ENCODE assay signal across 11 cellular contexts in genomic region chr4:184845367-184846011, GRCh38. TPM values are rescaled to one million over a fixed set of nuclear protein-coding genes. Genes with fewer than 3 reads are reported as not detected.
DNase-seq lines count a peak whose midpoint lies in the region; ATAC-seq and TF ChIP-seq lines count a peak whose summit lies in the region.
"Had no signal": no experiment of that assay in that cellular context is flagged by ENCODE, and none has a peak within 500 bp of the region (broad histone marks: within the 10 kb centered on the region; RNA-seq: fewer than 3 reads in every experiment).

No MANE protein-coding gene starts in this region.

- peaks cover 15% of the 10 kb centered on the region; the same call in 1 of the 2 replicates for H3F3A ChIP-seq in PC-9 (ENCODE audit: insufficient read depth, low read depth)

- H3K36me3 ChIP-seq in PC-9 (ENCODE audit: low read depth) (no peaks in the 10 kb centered on the region), esophagus squamous epithelium (no peaks in the 10 kb centered on the region), skeletal muscle satellite cell (ENCODE audit: insufficient read depth, low read length) (no peaks in the 10 kb centered on the region)

- no peaks in the 10 kb centered on the region for H3K79me2 ChIP-seq in PC-9 (ENCODE audit: low read depth)

- WGBS in esophagus squamous epithelium, 2 donors, result 29 to 55% methylated on average over 5 to 6 of the region's 6 CpGs

- H3K4me3 ChIP-seq in PC-9 (no peak overlapping the region), esophagus squamous epithelium (no peak overlapping the region), skeletal muscle satellite cell (ENCODE audit: low read length) (peak overlapping the region; percentile 12)

- no TSS peak for BruUV-seq in PC-9 (replicated peaks; lab: Mats Ljungman, UMichigan)

- no peaks in the 10 kb centered on the region for H4K20me1 ChIP-seq in PC-9 (ENCODE audit: insufficient read depth)

- H3K9me3 ChIP-seq in PC-9 (ENCODE audit: insufficient read depth, low read depth) (no peaks in the 10 kb centered on the region), esophagus squamous epithelium (no peaks in the 10 kb centered on the region), skeletal muscle satellite cell (replicated peaks; ENCODE audit: low read length) (no peaks in the 10 kb centered on the region)

- no peaks in the 10 kb centered on the region for H3K9me2 ChIP-seq in PC-9 (ENCODE audit: insufficient read depth)

- H3K27ac ChIP-seq in PC-9 (peak overlapping the region; percentile 79), esophagus squamous epithelium (peak overlapping the region; percentile 61 to 83 (median 74))

- intact Hi-C loops in PC-9 (cut with micrococcal nuclease; ENCODE audit: unreplicated experiment) (loop anchor here (5.0 kb wide), 1 partner anchor 92 kb away; no protein-coding TSS in a partner anchor), esophagus squamous epithelium (cut with DNase I) (no loop called here)

- H2AFZ ChIP-seq in PC-9, result no peak overlapping the region

- no peak for TF ChIP-seq CTCF in PC-9 (conservative IDR thresholded peaks at IDR 0.05)
- TF ChIP-seq CTCF in esophagus squamous epithelium (IDR thresholded peaks at IDR 0.05), result no peak

- POLR2A ChIA-PET in PC-9 (lab: Charles Lee; ENCODE audit: unreplicated experiment), result interaction anchor here (0.6 to 0.7 kb wide), 3 partner anchors 19 to 196 kb away, joined by 5 to 9 read pairs (median 6); partner anchors contain the start of genes CASP3 and PRIMPOL

- H3K9ac ChIP-seq in skeletal muscle satellite cell (ENCODE audit: low read depth, low read length), result peak overlapping the region; percentile 11

- CTCF ChIA-PET in PC-9 (lab: Charles Lee), result interaction anchor here (0.7 to 1.1 kb wide), 2 partner anchors 26 to 100 kb away, joined by 3 to 5 read pairs; no protein-coding TSS in a partner anchor

- ATAC-seq in GM18868 (IDR thresholded peaks at IDR 0.05; ENCODE audit: unreplicated experiment), result peak; percentile 76
- no peak for ATAC-seq in HG03108 (IDR thresholded peaks at IDR 0.05; ENCODE audit: unreplicated experiment)
- ATAC-seq: Right ventricle myocardium inferior had no signal

- TF ChIP-seq POLR2A in esophagus squamous epithelium (IDR thresholded peaks at IDR 0.05), result no peak

- H3K4me1 ChIP-seq in PC-9 (replicated peaks; ENCODE audit: insufficient read depth) (peaks cover 18% of the 10 kb centered on the region), esophagus squamous epithelium (peaks cover 10 to 24% (median 14%) of the 10 kb centered on the region in 3 donors), skeletal muscle satellite cell (ENCODE audit: control insufficient read depth, insufficient read depth, low read length) (peaks cover 8% of the 10 kb centered on the region)

- H3K4me2 ChIP-seq in PC-9 (peak overlapping the region; percentile 47), skeletal muscle satellite cell (ENCODE audit: low read length) (peak overlapping the region; percentile 64)

- DNase-seq in PC-9 (peak; percentile 16 to 94), esophagus squamous epithelium (lab: John Stamatoyannopoulos, UW) (no peak), HuH-7 (ENCODE audit: low spot score) (no peak), hippocampal formation (lab: John Stamatoyannopoulos, UW) (no peak)
- DNase-seq: activated CD4-positive, alpha-beta T cell treated with anti-CD3 and anti-CD28 coated beads, Interleukin-2, amount 10 ng/mL, durations not matched to agents 24 days and 14 days; activated naive CD8-positive, alpha-beta T cell treated with anti-CD3 and anti-CD28 coated beads, Interleukin-2, amount 10 ng/mL, durations not matched to agents 7 days and 5 days; NCI-H1694 treated with DMSO at 0.1 percent for 48 hours had no signal

- H3K27me3 ChIP-seq in PC-9 (ENCODE audit: insufficient read depth, low read depth) (no peaks in the 10 kb centered on the region), esophagus squamous epithelium (peaks cover 0 to 3% (median 0%) of the 10 kb centered on the region in 4 donors), skeletal muscle satellite cell (ENCODE audit: control insufficient read depth, insufficient read depth, low read length) (peaks cover 24% of the 10 kb centered on the region)

RNA-seq across cellular contexts. Expression of gene ACSL1, which starts 19.7 kb away (rescaled TPM):
- total RNA-seq in PC-9 (2021), result 50.1 and 96.6 TPM in 2 replicates
- 100 to 1,000 TPM in 1 of 4 donors, 10 to 100 TPM in 3; 59.7 to 101 (median 73.8) TPM for total RNA-seq in esophagus squamous epithelium
- 64.6 and 89.6 TPM in 2 replicates for total RNA-seq in skeletal muscle satellite cell (2012; rRNA removed)

Comparison
In these comparisons a context has a peak if more than half of its experiments do, and no peak if none do; other contexts are left out.
1. DNase-seq: peak in PC-9 (2 of 2); none in esophagus squamous epithelium (single experiment), HuH-7 (single experiment) and hippocampal formation (0 of 2).